ENCODE assay signal across 7 cellular contexts in genomic region chr14:105019861-105020814, GRCh38. TPM values are rescaled to one million over a fixed set of nuclear protein-coding genes. Genes with fewer than 3 reads are reported as not detected.
DNase-seq lines count a peak whose midpoint lies in the region; ATAC-seq, FAIRE-seq and TF ChIP-seq lines count a peak whose summit lies in the region.

No MANE protein-coding gene starts in this region.

- H3K79me2 ChIP-seq in OCI-LY7 (ENCODE audit: insufficient read depth, low read depth, low read length): peaks cover 72% of the 10 kb centered on the region

- H3K4me1 ChIP-seq in OCI-LY7 (ENCODE audit: insufficient read depth, low read length, poor library complexity, severe bottlenecking) (peaks cover 58% of the 10 kb centered on the region), small intestine (ENCODE audit: control insufficient read depth in 2 of 2, insufficient read depth in 1 of 2, low read depth in 1 of 2, low read length in 1 of 2) (peaks cover 0 to 3% of the 10 kb centered on the region in 2 donors)

- no peak overlapping the region for H2AFZ ChIP-seq in OCI-LY7 (ENCODE audit: low read length)

- H4K20me1 ChIP-seq in OCI-LY7 (ENCODE audit: insufficient read depth, low read length): peaks cover 43% of the 10 kb centered on the region

- FAIRE-seq in small intestine (lab: Jason Lieb, UNC): no peak

- H3K9me3 ChIP-seq in OCI-LY7 (ENCODE audit: low read length): no peaks in the 10 kb centered on the region
- no peaks in the 10 kb centered on the region for H3K9me3 ChIP-seq in small intestine (ENCODE audit: control insufficient read depth, low read depth)

- ATAC-seq in GM18517 (IDR thresholded peaks at IDR 0.05; ENCODE audit: unreplicated experiment) (peak; percentile 17), HG02678 (IDR thresholded peaks at IDR 0.05; ENCODE audit: unreplicated experiment) (peak; percentile 25)

- peak overlapping the region; percentile 89 for H3K4me2 ChIP-seq in OCI-LY7 (ENCODE audit: low read length)

- DNase-seq in OCI-LY7 (ENCODE audit: low spot score) (peak; percentile 72), activated gamma-delta T cell treated with Interleukin-2 at 50 U/mL for 16 hours (peak; percentile 55), hepatic stellate cell (ENCODE audit: low spot score) (peak; percentile 49), small intestine (peak; percentile 26), NCI-H345 treated with DMSO at 0.1 percent for 48 hours (lab: John Stamatoyannopoulos, UW; ENCODE audit: unreplicated experiment) (no peak)

- H3K9me2 ChIP-seq in OCI-LY7 (ENCODE audit: insufficient read depth, low read length): no peaks in the 10 kb centered on the region

- no peaks in the 10 kb centered on the region for H3K27me3 ChIP-seq in small intestine (ENCODE audit: control insufficient read depth in 2 of 2, insufficient read depth in 2 of 2, low read length in 2 of 2)

- peak overlapping the region; percentile 78 for H3K4me3 ChIP-seq in OCI-LY7 (ENCODE audit: low read depth, low read length, poor library complexity, severe bottlenecking)
- H3K4me3 ChIP-seq in small intestine (ENCODE audit: low read depth in 1 of 2, low read length in 2 of 2): peak overlapping the region; percentile 83 to 95

- TSS peak; percentile 70 for BruUV-seq in OCI-LY7 (replicated peaks; lab: Mats Ljungman, UMichigan)

- CTCF ChIA-PET in OCI-LY7 (lab: Charles Lee; ENCODE audit: unreplicated experiment): interaction anchor here (0.6 kb wide), 2 partner anchors 45 to 51 kb away, joined by 3 to 4 read pairs; partner anchors contain the start of gene GPR132

- TF ChIP-seq CTCF in OCI-LY7 (conservative IDR thresholded peaks at IDR 0.05; ENCODE audit: low read length): peak; percentile 28; the same call in 1 of the 2 replicates

- POLR2A ChIA-PET in OCI-LY7 (lab: Charles Lee): interaction anchor here (1.0 to 1.2 kb wide), 4 partner anchors 8 to 99 kb away, joined by 3 to 4 read pairs (median 4); no protein-coding TSS in a partner anchor

- H3K27ac ChIP-seq in OCI-LY7 (ENCODE audit: low read depth, low read length, poor library complexity, severe bottlenecking) (peak overlapping the region; percentile 89), small intestine (ENCODE audit: low read depth in 1 of 2, low read length in 1 of 2) (peak overlapping the region; percentile 90 to 92)

- intact Hi-C loops in OCI-LY7 (cut with micrococcal nuclease; ENCODE audit: unreplicated experiment): loop anchor here (2.0 to 10.0 kb wide), 2 partner anchors 25 to 265 kb away; partner anchors contain the start of gene SIVA1

- WGBS in small intestine, 3 donors: 2 to 4% (median 3%) methylated on average over 59 to 75 of the region's 75 CpGs

- H3K36me3 ChIP-seq in OCI-LY7 (ENCODE audit: insufficient read depth, low read length) (peaks cover 54% of the 10 kb centered on the region), small intestine (ENCODE audit: control insufficient read depth in 2 of 2, insufficient read depth in 2 of 2, low read length in 2 of 2) (no peaks in the 10 kb centered on the region)

RNA-seq across cellular contexts. Expression of gene CDCA4, which starts 0.7 kb away (rescaled TPM):
- 109 and 110 TPM in 2 replicates for total RNA-seq in OCI-LY7 (2014; rRNA removed; shearing (Covaris generic))
- 74.0 and 79.5 TPM in 2 replicates for total RNA-seq in OCI-LY7 (2022)
- polyA plus RNA-seq in small intestine: 10 to 100 TPM in 1 of 3 donors, 1 to 10 TPM in 2; 2.7 to 10.9 (median 2.9) TPM

RNA-seq across cellular contexts. Expression of gene CLBA1, which starts 34.5 kb away (rescaled TPM):
- 0.08 and 0.82 TPM in 2 replicates for total RNA-seq in OCI-LY7 (2014; rRNA removed; shearing (Covaris generic))
- total RNA-seq in OCI-LY7 (2022): 1.2 TPM in 1 of 2 replicates, not detected in the other
- 1 to 10 TPM in 2 of 3 donors, under 1 TPM in 1; 0.89 to 5.0 (median 1.4) TPM for polyA plus RNA-seq in small intestine

RNA-seq across cellular contexts. Expression of gene AHNAK2, which starts 42.0 kb away (rescaled TPM):
- total RNA-seq in OCI-LY7 (2014; rRNA removed; shearing (Covaris generic)): 0.21 TPM in 1 of 2 replicates, not detected in the other
- 0.09 and 0.61 TPM in 2 replicates for total RNA-seq in OCI-LY7 (2022)
- 1 to 10 TPM in 1 of 3 donors, under 1 TPM in 2; under 0.01 to 6.3 (median under 0.01) TPM for polyA plus RNA-seq in small intestine

RNA-seq across cellular contexts. Expression of gene GPR132, which starts 45.1 kb away (rescaled TPM):
- total RNA-seq in OCI-LY7 (2014; rRNA removed; shearing (Covaris generic)): 0.10 and 1.0 TPM in 2 replicates
- 1.9 and 3.0 TPM in 2 replicates for total RNA-seq in OCI-LY7 (2022)
- polyA plus RNA-seq in small intestine: 1 to 10 TPM in 1 of 3 donors, under 1 TPM in 1, not detected in 1; 0.81 to 1.1 TPM
